Comparison of ENCODE assay signal across 8 cellular contexts in the genomic region with DNA sequence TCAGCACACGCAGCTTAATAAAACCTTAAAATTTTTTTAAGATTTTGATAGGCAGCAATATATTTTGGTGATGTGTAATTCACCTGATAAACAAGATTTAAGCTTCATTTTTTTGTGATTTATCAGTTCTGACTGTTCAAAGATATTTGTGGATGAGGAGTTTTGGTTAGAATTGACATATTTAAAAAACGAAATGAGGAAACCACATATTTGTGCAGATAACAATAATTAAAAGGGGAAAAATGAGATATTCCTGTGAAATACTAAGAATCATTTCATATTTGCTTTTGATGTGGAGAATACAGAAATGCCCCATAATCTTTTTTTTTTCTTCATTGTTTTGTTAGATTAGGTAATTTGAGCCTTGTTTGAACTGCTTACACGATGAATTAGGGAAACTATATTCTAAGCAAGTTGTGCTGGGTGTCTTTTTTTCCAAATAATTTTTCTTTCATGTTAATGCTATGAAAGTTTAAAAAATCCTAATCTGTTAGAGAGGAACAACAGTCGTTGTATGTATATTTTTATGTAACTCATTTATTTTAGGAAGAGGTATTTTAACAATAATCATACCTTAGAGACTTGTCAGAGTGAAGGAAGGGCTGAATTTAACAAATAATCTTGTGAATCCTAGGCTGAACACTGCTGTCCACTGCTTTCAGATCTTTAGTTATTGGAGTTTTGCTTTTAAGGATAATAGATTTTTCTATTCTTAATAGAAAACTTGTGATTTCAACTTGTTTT. TPM values are rescaled to one million over a fixed set of nuclear protein-coding genes. Genes with fewer than 3 reads are reported as not detected.
DNase-seq lines count a peak whose midpoint lies in the region; FAIRE-seq and TF ChIP-seq lines count a peak whose summit lies in the region.

No MANE protein-coding gene starts in this region.

- H3K4me3 ChIP-seq in Peyer's patch (peak overlapping the region; percentile 79 to 94 (median 89)), epithelial cell of proximal tubule (ENCODE audit: low read depth, low read length) (peak overlapping the region; percentile 74), retinal pigment epithelial cell (ENCODE audit: low read length) (peak overlapping the region; percentile 94)

- H3K4me1 ChIP-seq in Peyer's patch: peaks cover 0 to 31% (median 0%) of the 10 kb centered on the region in 4 donors

- no peak for DNase-seq in GM18507 (ENCODE audit: extremely low spot score, insufficient read length, low read depth)
- DNase-seq in Peyer's patch: no peak
- no peak for DNase-seq in epithelial cell of proximal tubule (ENCODE audit: low read depth)
- DNase-seq in retinal pigment epithelial cell (ENCODE audit: low read depth): no peak
- no peak for DNase-seq in NCI-H1930 (lab: John Stamatoyannopoulos, UW)
- no peak for DNase-seq in GM19238 (ENCODE audit: insufficient read length, low spot score)
- no peak for DNase-seq in medulla oblongata (ENCODE audit: extremely low spot score)
- no peak for DNase-seq in epidermal melanocyte (ENCODE audit: insufficient read length, low spot score)

- no peaks in the 10 kb centered on the region for H3K27me3 ChIP-seq in Peyer's patch

- no peak for TF ChIP-seq CTCF in Peyer's patch (IDR thresholded peaks at IDR 0.05)
- TF ChIP-seq CTCF in epithelial cell of proximal tubule (conservative IDR thresholded peaks at IDR 0.05; ENCODE audit: low read depth, low read length): no peak
- no peak for TF ChIP-seq CTCF in retinal pigment epithelial cell (conservative IDR thresholded peaks at IDR 0.05; ENCODE audit: low read depth, low read length)

- no peak for TF ChIP-seq POLR2A in Peyer's patch (IDR thresholded peaks at IDR 0.05)

- no peaks in the 10 kb centered on the region for H3K36me3 ChIP-seq in Peyer's patch

- no peaks in the 10 kb centered on the region for H3K9me3 ChIP-seq in Peyer's patch

- FAIRE-seq in GM18507 (lab: Jason Lieb, UNC): peak; percentile 41

- peak overlapping the region in 3 of 4 donors; percentile 90 to 98 (median 98) for H3K27ac ChIP-seq in Peyer's patch

RNA-seq across cellular contexts. Expression of gene ARID1B, which starts 4.0 kb away (rescaled TPM):
- total RNA-seq in Peyer's patch (100 to 1,000 TPM; 117 to 174 (median 149) TPM), epithelial cell of proximal tubule (17.3 and 18.5 TPM in 2 replicates)
